9 cellular contexts compared by ENCODE assay signal in genomic region chr11:121236115-121237001, GRCh38. TPM values are rescaled to one million over a fixed set of nuclear protein-coding genes. Genes with fewer than 3 reads are reported as not detected.
A peak's percentile ranks its signal among the peaks of the same experiment; 100 is the strongest.
DNase-seq lines count a peak whose midpoint lies in the region; FAIRE-seq and TF ChIP-seq lines count a peak whose summit lies in the region.
"Had no signal": no experiment of that assay in that cellular context is flagged by ENCODE, and none has a peak within 500 bp of the region (broad histone marks: within the 10 kb centered on the region; RNA-seq: fewer than 3 reads in every experiment).

No MANE protein-coding gene starts in this region.

- H3K4me2 ChIP-seq in H9 (ENCODE audit: insufficient read depth, insufficient read length, low read length) = peak overlapping the region; percentile 28

- no peak for TF ChIP-seq CTCF in H9 (conservative IDR thresholded peaks at IDR 0.05)

- peaks cover 0 to 9% (median 6%) of the 10 kb centered on the region in 3 experiments; a peak in 5 of 7 replicates for H3K36me3 Mint-ChIP-seq in H9 (ENCODE audit: insufficient read depth in 1 of 3, low read depth in 3 of 3)

- H4K91ac ChIP-seq in H9 (ENCODE audit: insufficient read length, low read depth, low read length) = no peak overlapping the region

- peaks cover 0 to 5% of the 10 kb centered on the region in 2 experiments; a peak in 4 of 5 replicates for H3K9me3 Mint-ChIP-seq in H9

- no peak overlapping the region for H2BK15ac ChIP-seq in H9 (ENCODE audit: low read depth, low read length)

- H2BK12ac ChIP-seq in H9 (ENCODE audit: insufficient read length, low read depth, low read length) = no peak overlapping the region

- WGBS in H9 (ENCODE audit: extremely low coverage, insufficient read length, low lambda C conversion rate) = no CpG with 5 or more reads among the region's 15 CpGs

- no peak overlapping the region for H3K18ac ChIP-seq in H9 (ENCODE audit: insufficient read length, low read depth, low read length)

- no peaks in the 10 kb centered on the region for H3K23me2 ChIP-seq in H9 (ENCODE audit: insufficient read length, low read depth, low read length, poor library complexity, severe bottlenecking)

- H2AK5ac ChIP-seq in H9 (ENCODE audit: insufficient read length, low read length) = no peak overlapping the region

- H4K5ac ChIP-seq in H9 (ENCODE audit: insufficient read length, low read depth, low read length) = no peak overlapping the region

- H2BK5ac ChIP-seq in H9 (ENCODE audit: insufficient read length, low read length) = no peak overlapping the region

- H3K4me1 Mint-ChIP-seq in H9 = peaks cover 70 to 76% of the 10 kb centered on the region in 2 experiments

- no peak overlapping the region for H3K9ac ChIP-seq in H9 (ENCODE audit: extremely low read depth, insufficient read length, low read length)

- peak; percentile 95 for FAIRE-seq in GM18507 (lab: Jason Lieb, UNC)
- FAIRE-seq: colon had no signal

- H3K79me2 ChIP-seq in H9 (ENCODE audit: insufficient read depth, low read length) = no peaks in the 10 kb centered on the region

- H3K56ac ChIP-seq in H9 (ENCODE audit: insufficient read length, low read depth, low read length) = no peak overlapping the region

- no peaks in the 10 kb centered on the region for H3K79me1 ChIP-seq in H9 (ENCODE audit: insufficient read depth, low read depth, low read length, poor library complexity, severe bottlenecking)

- H2BK120ac ChIP-seq in H9 (ENCODE audit: low read depth, low read length, poor library complexity, severe bottlenecking) = no peak overlapping the region

- peak overlapping the region; percentile 12 to 53; a peak in 3 of 5 replicates for H3K4me3 Mint-ChIP-seq in H9

- no peak overlapping the region for H3K4ac ChIP-seq in H9 (ENCODE audit: low read depth, low read length)

- H4K8ac ChIP-seq in H9 (replicated peaks; ENCODE audit: insufficient read length, low read depth, low read length) = no peak overlapping the region

- peak overlapping the region; percentile 93 to 95 (median 93) for H3K27ac Mint-ChIP-seq in H9

- H3K23ac ChIP-seq in H9 (ENCODE audit: insufficient read length, low read depth, low read length) = no peak overlapping the region

- H3K14ac ChIP-seq in H9 (ENCODE audit: insufficient read depth, low read length) = no peak overlapping the region; the same call in 1 of the 2 replicates

- no peaks in the 10 kb centered on the region for H3K9me3 ChIP-seq in H9 (ENCODE audit: control insufficient read depth, low read depth, low read length)

- no peaks in the 10 kb centered on the region for H3K27me3 Mint-ChIP-seq in H9 (ENCODE audit: low read depth)

- no peaks in the 10 kb centered on the region for H4K20me1 ChIP-seq in H9 (ENCODE audit: control insufficient read depth, insufficient read depth, insufficient read length)

- H3K4me1 ChIP-seq in H9 (ENCODE audit: insufficient read depth, low read length) = peaks cover 11% of the 10 kb centered on the region; the same call in 1 of the 2 replicates

- H3K27ac ChIP-seq in H9 (ENCODE audit: insufficient read length, low read depth, low read length) = no peak overlapping the region

- no peak overlapping the region for H2BK20ac ChIP-seq in H9 (ENCODE audit: low read depth, low read length, poor library complexity, severe bottlenecking)

- no peak overlapping the region for H3T11ph ChIP-seq in H9 (ENCODE audit: low read length)

- DNase-seq in GM18507 (ENCODE audit: extremely low spot score, insufficient read length, low read depth) (no peak), H9 (no peak), NCI-H146 treated with DMSO at 0.1 percent for 48 hours (lab: John Stamatoyannopoulos, UW; ENCODE audit: unreplicated experiment) (peak; percentile 13), iris pigment epithelial cell (ENCODE audit: low read depth) (peak; percentile 27), NCI-H510A (lab: John Stamatoyannopoulos, UW) (no peak), COLO668 (lab: John Stamatoyannopoulos, UW; ENCODE audit: unreplicated experiment) (no peak), retina (no peak)
- DNase-seq in central memory CD4-positive, alpha-beta T cell = no peak

- H2AFZ ChIP-seq in H9 (ENCODE audit: low read length) = no peak overlapping the region

- H3K27me3 ChIP-seq in H9 (ENCODE audit: insufficient read depth, low read length) = no peaks in the 10 kb centered on the region

RNA-seq across cellular contexts. Expression of gene SC5D, which starts 56.2 kb away (rescaled TPM):
- 90.4 and 92.0 TPM in 2 replicates for total RNA-seq in H9 (2021)

Comparison
In these comparisons a context has a peak if more than half of its experiments do, and no peak if none do; other contexts are left out.
1. DNase-seq: peak in NCI-H146 treated with DMSO at 0.1 percent for 48 hours (single experiment) and iris pigment epithelial cell (single experiment); none in GM18507 (single experiment), H9 (single experiment), NCI-H510A (single experiment), COLO668 (single experiment), retina (single experiment) and central memory CD4-positive, alpha-beta T cell (single experiment).